ENCODE assay signal across 8 cellular contexts in the genomic region with DNA sequence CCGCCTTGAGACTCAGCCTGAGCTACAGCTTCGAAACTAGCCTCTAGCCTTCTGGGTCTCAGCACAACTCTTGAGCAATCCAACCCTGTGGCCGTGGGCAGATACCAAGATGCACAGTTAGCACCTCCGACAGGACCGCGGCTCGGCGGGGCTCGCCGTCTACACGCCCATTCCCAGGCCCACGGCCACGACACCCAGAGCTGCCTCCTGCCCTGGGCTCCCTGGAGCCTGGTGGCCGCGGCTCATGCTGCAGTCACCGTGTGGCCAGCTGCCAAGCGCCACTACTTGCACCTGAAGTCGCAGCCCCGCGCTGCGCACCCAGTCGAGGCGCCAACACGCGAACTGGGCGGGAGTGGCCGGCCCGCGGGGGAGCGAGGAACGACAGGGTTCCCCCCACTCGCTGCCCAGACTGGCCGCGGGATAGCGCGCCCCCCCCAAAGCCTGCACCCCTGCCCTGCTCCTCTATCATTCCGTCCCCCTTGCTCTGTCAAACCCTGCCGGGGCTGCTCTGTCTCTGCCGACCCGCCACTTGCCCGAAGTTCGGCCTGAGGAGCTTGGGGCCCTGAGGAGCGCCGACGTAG. TPM values are rescaled to one million over a fixed set of nuclear protein-coding genes. Genes with fewer than 3 reads are reported as not detected.
DNase-seq lines count a peak whose midpoint lies in the region; ATAC-seq and TF ChIP-seq lines count a peak whose summit lies in the region.

No MANE protein-coding gene starts in this region.

- peaks cover 0 to 10% (median 0%) of the 10 kb centered on the region in 3 donors for H3K36me3 ChIP-seq in Peyer's patch
- H3K36me3 ChIP-seq in body of pancreas (replicated peaks in 1 of 2; ENCODE audit: insufficient read depth in 1 of 2, low read depth in 2 of 2), result no peaks in the 10 kb centered on the region

- no peak for TF ChIP-seq POLR2A in Peyer's patch (IDR thresholded peaks at IDR 0.05)
- TF ChIP-seq POLR2A in body of pancreas (IDR thresholded peaks at IDR 0.05), result no peak

- peak in 2 of 6 experiments; percentile 14 to 23 for TF ChIP-seq CTCF in Peyer's patch (IDR thresholded peaks at IDR 0.05)
- peak in 4 of 7 experiments; percentile 12 to 31 (median 17) for TF ChIP-seq CTCF in body of pancreas (IDR thresholded peaks at IDR 0.05)

- H3K4me1 ChIP-seq in Peyer's patch (peaks cover 7 to 29% (median 19%) of the 10 kb centered on the region in 4 donors), body of pancreas (peaks cover 35% of the 10 kb centered on the region)

- WGBS in body of pancreas, 2 donors, result 2 to 20% methylated on average over 1 to 21 of the region's 45 CpGs

- intact Hi-C loops in body of pancreas (cut with DNase I), result loop anchor here (10.0 kb wide), 2 partner anchors 103 to 163 kb away; partner anchors contain the start of genes MANEAL and MTF1

- DNase-seq in NCI-H1417 (lab: John Stamatoyannopoulos, UW) (peak in 2 of 3 experiments; percentile 58 to 61), NCI-H1417 treated with DMSO at 0.1 percent for 48 hours (lab: John Stamatoyannopoulos, UW) (no peak), Peyer's patch (peak in 2 of 3 donors; percentile 45 to 59), body of pancreas (peak; percentile 54 to 80 (median 66)), iris pigment epithelial cell (ENCODE audit: low read depth) (peak; percentile 76), T1000 (lab: John Stamatoyannopoulos, UW) (no peak)
- peak; percentile 52 for DNase-seq in stimulated activated CD4-positive, alpha-beta T cell treated with anti-CD3 and anti-CD28 coated beads, Interleukin-15, amount 100 ng/mL, for 24 hours

- ATAC-seq in HG03039 (IDR thresholded peaks at IDR 0.05; ENCODE audit: unreplicated experiment), result peak; percentile 4
- ATAC-seq in body of pancreas, result peak; percentile 15

- H3K4me3 ChIP-seq in Peyer's patch, result peak overlapping the region; percentile 76 to 85 (median 82)
- peak overlapping the region; percentile 50 to 74 for H3K4me3 ChIP-seq in body of pancreas

- H3K27me3 ChIP-seq in Peyer's patch (no peaks in the 10 kb centered on the region), body of pancreas (no peaks in the 10 kb centered on the region)

- peak overlapping the region; percentile 78 to 87 (median 86) for H3K27ac ChIP-seq in Peyer's patch
- H3K27ac ChIP-seq in body of pancreas, result peak overlapping the region; percentile 75 to 90 (median 85)

- H3K9me3 ChIP-seq in Peyer's patch (no peaks in the 10 kb centered on the region), body of pancreas (no peaks in the 10 kb centered on the region)

RNA-seq across cellular contexts. Expression of gene CDCA8, which starts 0.7 kb away (rescaled TPM):
- total RNA-seq in Peyer's patch (1 to 10 TPM; 3.1 to 7.4 (median 4.0) TPM), body of pancreas (not detected)

RNA-seq across cellular contexts. Expression of gene RSPO1, which starts 56.9 kb away (rescaled TPM):
- total RNA-seq in Peyer's patch (1 to 10 TPM in 3 of 4 donors, under 1 TPM in 1; 0.35 to 2.5 (median 1.4) TPM), body of pancreas (1 to 10 TPM in 1 of 2 donors, under 1 TPM in 1; 0.66 to 1.0 TPM)

Comparison
In these comparisons a context has a peak if more than half of its experiments do, and no peak if none do; other contexts are left out.
1. DNase-seq: peak in NCI-H1417 (2 of 3), Peyer's patch (2 of 3), body of pancreas (4 of 4), iris pigment epithelial cell (single experiment) and stimulated activated CD4-positive, alpha-beta T cell treated with anti-CD3 and anti-CD28 coated beads, Interleukin-15, amount 100 ng/mL, for 24 hours (single experiment); none in NCI-H1417 treated with DMSO at 0.1 percent for 48 hours (single experiment) and T1000 (single experiment).
2. RNA of gene CDCA8, which starts 0.7 kb away (total RNA-seq): 3.1 to 7.4 TPM in Peyer's patch; not detected in body of pancreas; every median in the first group is over 4 times any median in the second.